11 cellular contexts compared by ENCODE assay signal in genomic region chr15:25416693-25417092, GRCh38. TPM values are rescaled to one million over a fixed set of nuclear protein-coding genes. Genes with fewer than 3 reads are reported as not detected.
DNase-seq lines count a peak whose midpoint lies in the region; ATAC-seq, FAIRE-seq and TF ChIP-seq lines count a peak whose summit lies in the region.
"Had no signal": no experiment of that assay in that cellular context is flagged by ENCODE, and none has a peak within 500 bp of the region (broad histone marks: within the 10 kb centered on the region; RNA-seq: fewer than 3 reads in every experiment).

No MANE protein-coding gene starts in this region.

- peak; percentile 21 for DNase-seq in MCF 10A (ENCODE audit: unreplicated experiment)
- no peak for DNase-seq in breast epithelium (ENCODE audit: low spot score in 2 of 2)
- DNase-seq in astrocyte of the hippocampus (ENCODE audit: low read depth, low spot score), result peak; percentile 46
- DNase-seq in SW 1271 (lab: John Stamatoyannopoulos, UW), result no peak
- DNase-seq in D721Med (ENCODE audit: insufficient read length, low spot score), result no peak
- DNase-seq: activated CD8-positive, alpha-beta memory T cell treated with anti-CD3 and anti-CD28 coated beads for 24 hours; BE2C; effector CD4-positive, alpha-beta T cell had no signal

- H3K9me3 Mint-ChIP-seq in MCF 10A (ENCODE audit: unreplicated experiment), result peaks cover 8% of the 10 kb centered on the region
- H3K9me3 Mint-ChIP-seq in stimulated activated memory B cell treated with anti-CD40 and anti-IgM and Interleukin-4, amounts not matched to agents 10 μg/mL and 1 μg/mL and 100 μg/mL, for 72 hours, result peaks cover 5% of the 10 kb centered on the region

- H3K9me3 ChIP-seq in breast epithelium, result peaks cover 0 to 5% of the 10 kb centered on the region in 2 donors
- H3K9me3 ChIP-seq: BE2C had no signal

- no peaks in the 10 kb centered on the region for H3K36me3 ChIP-seq in breast epithelium

- FAIRE-seq in D721Med (lab: Jason Lieb, UNC), result no peak

- H3K4me3 ChIP-seq in breast epithelium, result no peak overlapping the region

- no peak for TF ChIP-seq POLR2A in breast epithelium (IDR thresholded peaks at IDR 0.05)

- H3K27ac Mint-ChIP-seq in MCF 10A (ENCODE audit: low read depth, unreplicated experiment), result peak overlapping the region; percentile 68
- H3K27ac Mint-ChIP-seq in stimulated activated memory B cell treated with anti-CD40 and anti-IgM and Interleukin-4, amounts not matched to agents 10 μg/mL and 1 μg/mL and 100 μg/mL, for 72 hours, result peak overlapping the region; percentile 8

- no peak overlapping the region for H3K4me3 Mint-ChIP-seq in MCF 10A (ENCODE audit: unreplicated experiment)
- peak overlapping the region; percentile 4 for H3K4me3 Mint-ChIP-seq in stimulated activated memory B cell treated with anti-CD40 and anti-IgM and Interleukin-4, amounts not matched to agents 10 μg/mL and 1 μg/mL and 100 μg/mL, for 72 hours

- TF ChIP-seq CTCF in MCF 10A (IDR thresholded peaks at IDR 0.05; ENCODE audit: unreplicated experiment) (no peak), breast epithelium (IDR thresholded peaks at IDR 0.05) (no peak), D721Med (IDR thresholded peaks at IDR 0.05; ENCODE audit: insufficient read depth, missing control alignments) (no peak)

- H3K27me3 ChIP-seq in breast epithelium, result no peaks in the 10 kb centered on the region
- H3K27me3 ChIP-seq: BE2C had no signal

- H3K36me3 Mint-ChIP-seq in MCF 10A (ENCODE audit: insufficient read depth, unreplicated experiment), result peaks cover 7% of the 10 kb centered on the region
- peaks cover 33% of the 10 kb centered on the region for H3K36me3 Mint-ChIP-seq in stimulated activated memory B cell treated with anti-CD40 and anti-IgM and Interleukin-4, amounts not matched to agents 10 μg/mL and 1 μg/mL and 100 μg/mL, for 72 hours

- H3K27ac ChIP-seq in breast epithelium, result no peak overlapping the region

- no peaks in the 10 kb centered on the region for H3K27me3 Mint-ChIP-seq in MCF 10A (ENCODE audit: insufficient read depth, unreplicated experiment)
- no peaks in the 10 kb centered on the region for H3K27me3 Mint-ChIP-seq in stimulated activated memory B cell treated with anti-CD40 and anti-IgM and Interleukin-4, amounts not matched to agents 10 μg/mL and 1 μg/mL and 100 μg/mL, for 72 hours

- POLR2A ChIA-PET in MCF 10A (lab: Yijun Ruan, JAX), result interaction anchor here (0.5 to 2.1 kb wide), 5 partner anchors 9 to 73 kb away, joined by 3 to 6 read pairs (median 3); no protein-coding TSS in a partner anchor

- no TSS peak for BruUV-seq in MCF 10A (replicated peaks; lab: Mats Ljungman, UMichigan)

- no peaks in the 10 kb centered on the region for H3K4me1 ChIP-seq in breast epithelium
- H3K4me1 ChIP-seq: BE2C had no signal

- H3K4me1 Mint-ChIP-seq in MCF 10A (ENCODE audit: insufficient read depth, unreplicated experiment), result peaks cover 41% of the 10 kb centered on the region
- peaks cover 63% of the 10 kb centered on the region for H3K4me1 Mint-ChIP-seq in stimulated activated memory B cell treated with anti-CD40 and anti-IgM and Interleukin-4, amounts not matched to agents 10 μg/mL and 1 μg/mL and 100 μg/mL, for 72 hours

- CTCF ChIA-PET in MCF 10A (lab: Yijun Ruan, JAX), result interaction anchor here (0.7 kb wide), 4 partner anchors 8 to 339 kb away, joined by 3 to 6 read pairs (median 5); no protein-coding TSS in a partner anchor

- ATAC-seq in HG03196 (IDR thresholded peaks at IDR 0.05; ENCODE audit: unreplicated experiment) (peak; percentile 84), GM21528 (IDR thresholded peaks at IDR 0.05; ENCODE audit: low FRiP score, unreplicated experiment) (no peak)
- ATAC-seq in stimulated activated memory B cell treated with anti-CD40 and anti-IgM and Interleukin-4, amounts not matched to agents 10 μg/mL and 1 μg/mL and 100 μg/mL, for 72 hours, result no peak

- intact Hi-C loops in MCF 10A (cut with micrococcal nuclease), result no loop called here
- intact Hi-C loops in breast epithelium (cut with DNase I; ENCODE audit: low total_unique reads), result no loop called here

RNA-seq across cellular contexts. Expression of gene UBE3A, which starts 22.1 kb away (rescaled TPM):
- total RNA-seq in MCF 10A (2022) (81.2 and 101 TPM in 2 replicates), breast epithelium (100 to 1,000 TPM in 1 of 3 donors, 10 to 100 TPM in 2; 60.2 to 103 (median 80.0) TPM)

Comparison
In these comparisons a context has a peak if more than half of its experiments do, and no peak if none do; other contexts are left out.
1. DNase-seq: peak in MCF 10A (single experiment) and astrocyte of the hippocampus (single experiment); none in breast epithelium (0 of 2), SW 1271 (0 of 2) and D721Med (single experiment).